ENCODE assay signal across 8 cellular contexts in the genomic region with DNA sequence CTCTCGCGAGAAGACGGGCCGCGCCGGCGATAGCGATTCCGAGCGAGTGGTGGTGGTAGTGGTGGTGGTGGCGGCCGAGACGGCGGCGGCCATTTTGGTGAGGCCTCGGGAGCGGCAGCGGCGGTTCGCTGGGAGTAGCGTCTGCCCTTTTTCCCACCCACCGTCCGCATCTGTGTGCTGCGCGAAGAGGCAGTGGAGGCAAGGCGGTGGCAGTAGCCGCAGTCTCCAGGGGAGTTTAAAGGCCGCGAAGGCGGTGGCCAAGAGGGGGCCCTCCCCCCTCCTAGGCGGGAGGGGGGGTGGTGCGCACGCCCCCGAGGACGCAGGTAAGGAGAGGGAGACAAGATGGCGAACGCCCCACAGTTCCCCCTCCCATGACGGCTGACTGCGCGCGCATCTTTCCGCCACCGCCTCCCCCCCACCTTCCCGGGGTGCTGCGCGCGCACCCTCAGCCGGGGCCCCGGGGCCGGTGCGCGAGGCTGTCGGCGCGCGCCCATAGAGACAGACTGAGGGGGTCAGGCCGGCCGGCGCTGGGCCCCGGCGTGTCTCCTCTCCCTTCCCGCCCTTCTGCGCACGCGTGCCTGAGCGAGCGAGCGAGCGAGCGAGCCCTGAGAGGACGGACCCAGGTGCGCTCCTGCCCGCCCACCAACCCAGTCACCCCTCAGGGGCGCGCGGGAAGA. TPM values are rescaled to one million over a fixed set of nuclear protein-coding genes. Genes with fewer than 3 reads are reported as not detected.
DNase-seq lines count a peak whose midpoint lies in the region; ATAC-seq and TF ChIP-seq lines count a peak whose summit lies in the region.

No MANE protein-coding gene starts in this region.

- H3K36me3 ChIP-seq in mammary epithelial cell (ENCODE audit: insufficient read depth, low read length), result peaks cover 8% of the 10 kb centered on the region
- H3K36me3 ChIP-seq in smooth muscle cell (ENCODE audit: low read depth), result no peaks in the 10 kb centered on the region

- peaks cover 32 to 38% of the 10 kb centered on the region in 2 donors for H3K4me1 Mint-ChIP-seq in immature natural killer cell

- H3F3A ChIP-seq in smooth muscle cell (ENCODE audit: low read depth), result peaks cover 15% of the 10 kb centered on the region

- H3K9me3 Mint-ChIP-seq in immature natural killer cell, result no peaks in the 10 kb centered on the region

- CTCF ChIA-PET in mammary epithelial cell (lab: Charles Lee; ENCODE audit: low non-redundant PET), result no interaction called here

- peak; percentile 89 for TF ChIP-seq POLR2A in GM18951 (IDR thresholded peaks at IDR 0.05; ENCODE audit: extremely low read depth, insufficient read depth, insufficient read length)

- peak overlapping the region; percentile 97 for H3K9ac ChIP-seq in mammary epithelial cell (ENCODE audit: insufficient read depth, low read length)
- peak overlapping the region; percentile 99 for H3K9ac ChIP-seq in smooth muscle cell (ENCODE audit: low read depth)

- H3K4me3 Mint-ChIP-seq in immature natural killer cell, result peak overlapping the region; percentile 97 to 99 (median 98)

- H3K27me3 ChIP-seq in mammary epithelial cell (ENCODE audit: insufficient read depth, low read length) (no peaks in the 10 kb centered on the region), smooth muscle cell (ENCODE audit: low read depth) (no peaks in the 10 kb centered on the region)

- in situ Hi-C loops in GM18951 (cut with MboI; ENCODE audit: low sequenced_read_pairs, unreplicated experiment) (no loop called here), mammary epithelial cell (cut with MboI; ENCODE audit: low sequenced_read_pairs in 2 of 2) (no loop called here)

- TF ChIP-seq CTCF in AG09309 (IDR thresholded peaks at IDR 0.05; ENCODE audit: control insufficient read depth, insufficient read depth, low read depth, low read length, missing control alignments) (no peak), WI38 (IDR thresholded peaks at IDR 0.05; ENCODE audit: low read depth, low read length) (no peak), mammary epithelial cell (conservative IDR thresholded peaks at IDR 0.05 in 1 of 2, IDR thresholded peaks at IDR 0.05 in 1 of 2; ENCODE audit: extremely low read depth in 1 of 2, insufficient read depth in 1 of 2, low read depth in 1 of 2, low read length in 2 of 2) (no peak), smooth muscle cell (IDR thresholded peaks at IDR 0.05; ENCODE audit: borderline replicate concordance, insufficient read depth, poor library complexity, severe bottlenecking) (no peak)

- H3K9me3 ChIP-seq in mammary epithelial cell (replicated peaks; ENCODE audit: insufficient read depth, low read length) (no peaks in the 10 kb centered on the region), smooth muscle cell (replicated peaks; ENCODE audit: low read depth) (no peaks in the 10 kb centered on the region)

- WGBS in mammary epithelial cell (ENCODE audit: low coverage, missing lambda C conversion rate), result 2% methylated on average over 7 of the region's 76 CpGs
- whole genome bisulfite sequencing in smooth muscle cell (ENCODE audit: low lambda C conversion rate), result under 1% methylated on average over 44 of the region's 76 CpGs

- H4K20me1 ChIP-seq in mammary epithelial cell (ENCODE audit: insufficient read depth, low read length), result no peaks in the 10 kb centered on the region
- peaks cover 30% of the 10 kb centered on the region for H4K20me1 ChIP-seq in smooth muscle cell (ENCODE audit: low read depth)

- peaks cover 19% of the 10 kb centered on the region for H3K4me1 ChIP-seq in mammary epithelial cell (ENCODE audit: insufficient read depth, low read length)
- peaks cover 19% of the 10 kb centered on the region for H3K4me1 ChIP-seq in smooth muscle cell (ENCODE audit: low read depth)

- ATAC-seq in HG03159 (IDR thresholded peaks at IDR 0.05; ENCODE audit: unreplicated experiment), result peak; percentile 64

- peak overlapping the region; percentile 94 for H3K27ac ChIP-seq in mammary epithelial cell (ENCODE audit: insufficient read depth, low read depth, low read length)
- peak overlapping the region; percentile 100 for H3K27ac ChIP-seq in smooth muscle cell (ENCODE audit: low read depth)

- H3K4me2 ChIP-seq in mammary epithelial cell (ENCODE audit: insufficient read depth, low read depth, low read length) (peak overlapping the region; percentile 77), smooth muscle cell (peak overlapping the region; percentile 91)

- H2AFZ ChIP-seq in mammary epithelial cell (ENCODE audit: low read depth, low read length) (peak overlapping the region; percentile 90), smooth muscle cell (ENCODE audit: low read depth) (peak overlapping the region; percentile 96)

- H3K36me3 Mint-ChIP-seq in immature natural killer cell, result peaks cover 3 to 8% (median 3%) of the 10 kb centered on the region in 3 donors

- peak overlapping the region; percentile 97 to 100 (median 100) for H3K27ac Mint-ChIP-seq in immature natural killer cell

- peaks cover 16 to 20% (median 18%) of the 10 kb centered on the region in 3 donors for H3K27me3 Mint-ChIP-seq in immature natural killer cell (ENCODE audit: low read depth in 3 of 3)

- intact Hi-C loops in mammary epithelial cell (cut with micrococcal nuclease), result loop anchor here (1.0 to 10.0 kb wide), 9 partner anchors 39 to 603 kb away; a partner anchor contains a TSS

- peak overlapping the region; percentile 82 for H3K4me3 ChIP-seq in AG09309 (ENCODE audit: control insufficient read depth, low read depth, low read length)
- peak overlapping the region; percentile 89 for H3K4me3 ChIP-seq in WI38 (ENCODE audit: low read depth, low read length)
- H3K4me3 ChIP-seq in mammary epithelial cell (replicated peaks in 1 of 3; ENCODE audit: insufficient read depth in 1 of 3, low read depth in 2 of 3, low read length in 3 of 3), result peak overlapping the region; percentile 78 to 99 (median 97)
- H3K4me3 ChIP-seq in smooth muscle cell, result peak overlapping the region; percentile 74

- H3K79me2 ChIP-seq in mammary epithelial cell (ENCODE audit: insufficient read depth, low read length) (peaks cover 46% of the 10 kb centered on the region), smooth muscle cell (ENCODE audit: low read depth) (peaks cover 35% of the 10 kb centered on the region)

- DNase-seq in AG09309 (ENCODE audit: low read depth) (peak; percentile 86), NCI-H2227 (lab: John Stamatoyannopoulos, UW; ENCODE audit: unreplicated experiment) (peak; percentile 98), mammary epithelial cell (peak; percentile 96), immature natural killer cell (peak; percentile 99), smooth muscle cell (lab: John Stamatoyannopoulos, UW; ENCODE audit: unreplicated experiment) (peak; percentile 97)

- no TSS peak for BruUV-seq in mammary epithelial cell (replicated peaks; lab: Mats Ljungman, UMichigan)

- dilution Hi-C loops in mammary epithelial cell (cut with HindIII; ENCODE audit: low sequenced_read_pairs), result no loop called here

RNA-seq across cellular contexts. Expression of a gene that starts 0.7 kb away (rescaled TPM):
- total RNA-seq in mammary epithelial cell (10 to 100 TPM; 20.2 to 46.2 TPM), smooth muscle cell (9.0 and 16.2 TPM in 2 replicates)
- polyA plus RNA-seq in mammary epithelial cell (3.9 TPM), immature natural killer cell (10 to 100 TPM in 1 of 3 donors, 1 to 10 TPM in 2; 1.9 to 38.9 (median 2.8) TPM), smooth muscle cell (14.5 and 24.9 TPM in 2 replicates)
- 41.0 TPM for polyA minus RNA-seq in mammary epithelial cell

RNA-seq across cellular contexts. Expression of a gene that starts 40.0 kb away (rescaled TPM):
- total RNA-seq in mammary epithelial cell (10 to 100 TPM; 20.7 to 60.8 TPM), smooth muscle cell (18.3 and 22.3 TPM in 2 replicates)
- polyA plus RNA-seq in mammary epithelial cell (7.8 TPM), immature natural killer cell (1 to 10 TPM in 2 of 3 donors, under 1 TPM in 1; 0.06 to 5.5 (median 1.9) TPM), smooth muscle cell (21.9 and 25.0 TPM in 2 replicates)
- 27.2 TPM for polyA minus RNA-seq in mammary epithelial cell

RNA-seq across cellular contexts. Expression of a gene that starts 47.5 kb away (rescaled TPM):
- total RNA-seq in mammary epithelial cell (10 to 100 TPM; 10.2 to 38.5 TPM), smooth muscle cell (7.4 and 22.0 TPM in 2 replicates)
- polyA plus RNA-seq in mammary epithelial cell (4.8 TPM), immature natural killer cell (10 to 100 TPM; 10.6 to 29.5 (median 12.9) TPM), smooth muscle cell (16.7 and 26.1 TPM in 2 replicates)
- polyA minus RNA-seq in mammary epithelial cell, result 22.0 TPM

RNA-seq across cellular contexts. Expression of a gene that starts 49.9 kb away (rescaled TPM):
- total RNA-seq in mammary epithelial cell, result 10 to 100 TPM; 15.3 to 39.3 TPM
- polyA plus RNA-seq in mammary epithelial cell, result 29.2 TPM
- polyA minus RNA-seq in mammary epithelial cell, result 6.8 TPM
- polyA plus RNA-seq in immature natural killer cell, result 10 to 100 TPM; 49.2 to 91.0 (median 62.7) TPM
- 24.9 and 35.9 TPM in 2 replicates for total RNA-seq in smooth muscle cell
- 39.1 and 40.1 TPM in 2 replicates for polyA plus RNA-seq in smooth muscle cell

Comparison
In these comparisons a context has a peak if more than half of its experiments do, and no peak if none do; other contexts are left out.
1. Peak in every context shown above with its lines: DNase-seq, ATAC-seq, H3K4me3 ChIP-seq and H3K27ac ChIP-seq.